In genomic region chr10:92688927-92689662, GRCh38 we compare ENCODE assay signal across 8 cellular contexts. TPM values are rescaled to one million over a fixed set of nuclear protein-coding genes. Genes with fewer than 3 reads are reported as not detected.
A peak's percentile ranks its signal among the peaks of the same experiment; 100 is the strongest.
DNase-seq lines count a peak whose midpoint lies in the region; ATAC-seq and TF ChIP-seq lines count a peak whose summit lies in the region.

No MANE protein-coding gene starts in this region.

- intact Hi-C loops in MCF 10A (cut with micrococcal nuclease), result no loop called here

- no peaks in the 10 kb centered on the region for H3K4me1 Mint-ChIP-seq in MCF 10A (ENCODE audit: insufficient read depth, unreplicated experiment)
- H3K4me1 Mint-ChIP-seq in stimulated activated naive CD8-positive, alpha-beta T cell treated with anti-CD3 and anti-CD28 coated beads, Interleukin-15, Interleukin-2, amounts not matched to agents 100 ng/mL and 50 ng/mL, for 24 hours (ENCODE audit: low read depth), result peaks cover 28% of the 10 kb centered on the region

- no peak for ATAC-seq in GM18858 (IDR thresholded peaks at IDR 0.05; ENCODE audit: unreplicated experiment)

- POLR2A ChIA-PET in MCF 10A (lab: Yijun Ruan, JAX), result no interaction called here

- peaks cover 5% of the 10 kb centered on the region for H3K36me3 Mint-ChIP-seq in MCF 10A (ENCODE audit: insufficient read depth, unreplicated experiment)
- H3K36me3 Mint-ChIP-seq in stimulated activated naive CD8-positive, alpha-beta T cell treated with anti-CD3 and anti-CD28 coated beads, Interleukin-15, Interleukin-2, amounts not matched to agents 100 ng/mL and 50 ng/mL, for 24 hours (ENCODE audit: low read depth), result no peaks in the 10 kb centered on the region

- H3K36me3 ChIP-seq in GM06990 (ENCODE audit: control insufficient read depth, insufficient read depth, low read length), result no peaks in the 10 kb centered on the region

- no TSS peak for BruUV-seq in MCF 10A (replicated peaks; lab: Mats Ljungman, UMichigan)

- CTCF ChIA-PET in MCF 10A (lab: Yijun Ruan, JAX), result no interaction called here

- H3K27ac Mint-ChIP-seq in MCF 10A (ENCODE audit: low read depth, unreplicated experiment), result no peak overlapping the region
- no peak overlapping the region for H3K27ac Mint-ChIP-seq in stimulated activated naive CD8-positive, alpha-beta T cell treated with anti-CD3 and anti-CD28 coated beads, Interleukin-15, Interleukin-2, amounts not matched to agents 100 ng/mL and 50 ng/mL, for 24 hours

- H3K9me3 Mint-ChIP-seq in MCF 10A (ENCODE audit: unreplicated experiment), result peaks cover 8% of the 10 kb centered on the region
- peaks cover 6% of the 10 kb centered on the region for H3K9me3 Mint-ChIP-seq in stimulated activated naive CD8-positive, alpha-beta T cell treated with anti-CD3 and anti-CD28 coated beads, Interleukin-15, Interleukin-2, amounts not matched to agents 100 ng/mL and 50 ng/mL, for 24 hours

- peak overlapping the region; percentile 53 for H3K4me3 ChIP-seq in GM06990 (replicated peaks; ENCODE audit: low read depth, low read length)
- H3K4me3 ChIP-seq in HFF-Myc (replicated peaks; ENCODE audit: low read depth, low read length), result peak overlapping the region; percentile 80

- TF ChIP-seq CTCF in GM06990 (IDR thresholded peaks at IDR 0.05; ENCODE audit: insufficient read depth, low read length, poor library complexity, severe bottlenecking), result peak; percentile 9
- no peak for TF ChIP-seq CTCF in HFF-Myc (IDR thresholded peaks at IDR 0.05; ENCODE audit: low read depth, low read length, missing control alignments)
- no peak for TF ChIP-seq CTCF in MCF 10A (IDR thresholded peaks at IDR 0.05; ENCODE audit: unreplicated experiment)

- peak overlapping the region; percentile 38 for H3K4me3 Mint-ChIP-seq in MCF 10A (ENCODE audit: unreplicated experiment)
- H3K4me3 Mint-ChIP-seq in stimulated activated naive CD8-positive, alpha-beta T cell treated with anti-CD3 and anti-CD28 coated beads, Interleukin-15, Interleukin-2, amounts not matched to agents 100 ng/mL and 50 ng/mL, for 24 hours, result peak overlapping the region; percentile 74

- peak; percentile 64 for DNase-seq in GM06990 (ENCODE audit: extremely low read depth, insufficient read length)
- DNase-seq in HFF-Myc (ENCODE audit: extremely low read depth, low read depth), result no peak
- peak; percentile 61 for DNase-seq in NCI-H82 (lab: John Stamatoyannopoulos, UW)
- no peak for DNase-seq in MCF 10A (ENCODE audit: unreplicated experiment)
- DNase-seq in kidney tubule cell (ENCODE audit: low spot score), result peak; percentile 38
- no peak for DNase-seq in NK-92 (lab: John Stamatoyannopoulos, UW; ENCODE audit: unreplicated experiment)

- no peaks in the 10 kb centered on the region; the same call in 1 of the 2 replicates for H3K27me3 ChIP-seq in GM06990 (replicated peaks; ENCODE audit: control insufficient read depth, insufficient read depth, low read length)

- H3K27me3 Mint-ChIP-seq in MCF 10A (ENCODE audit: insufficient read depth, unreplicated experiment), result no peaks in the 10 kb centered on the region
- peaks cover 56% of the 10 kb centered on the region for H3K27me3 Mint-ChIP-seq in stimulated activated naive CD8-positive, alpha-beta T cell treated with anti-CD3 and anti-CD28 coated beads, Interleukin-15, Interleukin-2, amounts not matched to agents 100 ng/mL and 50 ng/mL, for 24 hours

RNA-seq across cellular contexts. Expression of gene HHEX, which starts 0.7 kb away (rescaled TPM):
- total RNA-seq in MCF 10A (2022), result 0.19 and 0.54 TPM in 2 replicates

Comparison
In these comparisons a context has a peak if more than half of its experiments do, and no peak if none do; other contexts are left out.
1. DNase-seq: peak in GM06990 (single experiment), NCI-H82 (single experiment) and kidney tubule cell (single experiment); none in HFF-Myc (single experiment), MCF 10A (single experiment) and NK-92 (single experiment).